Comparison of ENCODE assay signal across 16 cellular contexts in genomic region chr1:111903148-111903857, GRCh38.
"Had no signal": no experiment of that assay in that cellular context is flagged by ENCODE, and none has a peak within 500 bp of the region (broad histone marks: within the 10 kb centered on the region; RNA-seq: fewer than 3 reads in every experiment).

No MANE protein-coding gene starts in this region.

- ATAC-seq: activated T-helper 17 cell treated with anti-CD3 and anti-CD28 coated beads, Interleukin-2, amount 50 U/mL, for 72 hours; esophagus mucosa; natural killer cell treated with Interleukin-12 subunit alpha and Interleukin-12 subunit beta and Interleukin-15 and Interleukin-18, amount 100 ng/mL, for 72 hours; T-cell had no signal

- H3K36me3 Mint-ChIP-seq: activated naive CD4-positive, alpha-beta T cell treated with anti-CD3 and anti-CD28 coated beads, Interleukin-2, amount 10 ng/mL, durations not matched to agents 7 days and 5 days; natural killer cell treated with Interleukin-12 subunit alpha and Interleukin-12 subunit beta and Interleukin-15 and Interleukin-18, amount 100 ng/mL, for 72 hours; T-cell had no signal

- H3K4me3 Mint-ChIP-seq: activated naive CD4-positive, alpha-beta T cell treated with anti-CD3 and anti-CD28 coated beads, Interleukin-2, amount 10 ng/mL, durations not matched to agents 7 days and 5 days; activated T-helper 17 cell treated with anti-CD3 and anti-CD28 coated beads, Interleukin-2, amount 50 U/mL, for 72 hours; natural killer cell treated with Interleukin-12 subunit alpha and Interleukin-12 subunit beta and Interleukin-15 and Interleukin-18, amount 100 ng/mL, for 72 hours; stimulated activated naive CD8-positive, alpha-beta T cell treated with anti-CD3 and anti-CD28 coated beads, Interleukin-15, Interleukin-2, amounts not matched to agents 100 ng/mL and 50 ng/mL, for 24 hours; T-cell had no signal

- DNase-seq: activated CD4-positive, alpha-beta T cell treated with anti-CD3 and anti-CD28 coated beads, Interleukin-2, amount 50 U/mL, for 4 hours; activated CD4-positive, CD25-positive, alpha-beta regulatory T cell treated with anti-CD3 and anti-CD28 coated beads, Interleukin-2, amount 50 U/mL, for 72 hours; activated naive CD4-positive, alpha-beta T cell treated with anti-CD3 and anti-CD28 coated beads, Interleukin-2, amount 10 ng/mL, durations not matched to agents 7 days and 5 days; mesendoderm; right lobe of liver; T-cell; T1000; trophoblast cell had no signal

- H3K4me3 ChIP-seq: ascending aorta, right lobe of liver, smooth muscle cell, suprapubic skin had no signal

- H3K36me3 ChIP-seq: ascending aorta, right lobe of liver, suprapubic skin had no signal

- H3K9me3 Mint-ChIP-seq: activated naive CD4-positive, alpha-beta T cell treated with anti-CD3 and anti-CD28 coated beads, Interleukin-2, amount 10 ng/mL, durations not matched to agents 7 days and 5 days; activated T-helper 17 cell treated with anti-CD3 and anti-CD28 coated beads, Interleukin-2, amount 50 U/mL, for 72 hours; natural killer cell treated with Interleukin-12 subunit alpha and Interleukin-12 subunit beta and Interleukin-15 and Interleukin-18, amount 100 ng/mL, for 72 hours; stimulated activated naive CD8-positive, alpha-beta T cell treated with anti-CD3 and anti-CD28 coated beads, Interleukin-15, Interleukin-2, amounts not matched to agents 100 ng/mL and 50 ng/mL, for 24 hours; T-cell had no signal

- H3K4me2 ChIP-seq: smooth muscle cell had no signal

- H3K27ac ChIP-seq: ascending aorta, right lobe of liver, suprapubic skin had no signal

- H3K27ac Mint-ChIP-seq: activated naive CD4-positive, alpha-beta T cell treated with anti-CD3 and anti-CD28 coated beads, Interleukin-2, amount 10 ng/mL, durations not matched to agents 7 days and 5 days; activated T-helper 17 cell treated with anti-CD3 and anti-CD28 coated beads, Interleukin-2, amount 50 U/mL, for 72 hours; natural killer cell treated with Interleukin-12 subunit alpha and Interleukin-12 subunit beta and Interleukin-15 and Interleukin-18, amount 100 ng/mL, for 72 hours; progenitor cell of endocrine pancreas; stimulated activated naive CD8-positive, alpha-beta T cell treated with anti-CD3 and anti-CD28 coated beads, Interleukin-15, Interleukin-2, amounts not matched to agents 100 ng/mL and 50 ng/mL, for 24 hours; T-cell had no signal

- H3K9me3 ChIP-seq: ascending aorta, right lobe of liver, suprapubic skin had no signal

- H3K4me1 Mint-ChIP-seq: activated naive CD4-positive, alpha-beta T cell treated with anti-CD3 and anti-CD28 coated beads, Interleukin-2, amount 10 ng/mL, durations not matched to agents 7 days and 5 days; T-cell had no signal

- H3K27me3 ChIP-seq: ascending aorta, right lobe of liver, suprapubic skin had no signal

- H3K4me1 ChIP-seq: ascending aorta, right lobe of liver, suprapubic skin had no signal
